Comparison of ENCODE assay signal across 21 cellular contexts in genomic region chr1:105483436-105483835, GRCh38.
"Had no signal": no experiment of that assay in that cellular context is flagged by ENCODE, and none has a peak within 500 bp of the region (broad histone marks: within the 10 kb centered on the region; RNA-seq: fewer than 3 reads in every experiment).

No MANE protein-coding gene starts in this region.

- H3K4me1 ChIP-seq: gastrocnemius medialis, left ventricle myocardium inferior, neural progenitor cell, sigmoid colon, thyroid gland had no signal

- H3K4me2 ChIP-seq: neural progenitor cell had no signal

- H3K9ac ChIP-seq: neural progenitor cell had no signal

- H2AFZ ChIP-seq: neural progenitor cell had no signal

- H3K27me3 ChIP-seq: gastrocnemius medialis, neural progenitor cell, sigmoid colon, thyroid gland had no signal

- H3K4me3 ChIP-seq: gastrocnemius medialis, left ventricle myocardium inferior, neural progenitor cell, sigmoid colon, thyroid gland had no signal

- ATAC-seq: activated CD4-positive, CD25-positive, alpha-beta regulatory T cell treated with anti-CD3 and anti-CD28 coated beads, Interleukin-2, amount 50 U/mL, for 24 hours; activated CD8-positive, alpha-beta memory T cell treated with anti-CD3 and anti-CD28 coated beads, Interleukin-2, amount 10 ng/mL, durations not matched to agents 7 days and 5 days; activated CD8-positive, alpha-beta T cell treated with anti-CD3 and anti-CD28 coated beads for 36 hours; gastrocnemius medialis; naive thymus-derived CD8-positive, alpha-beta T cell; stimulated activated naive CD8-positive, alpha-beta T cell treated with anti-CD3 and anti-CD28 coated beads, Interleukin-15, Interleukin-2, amounts not matched to agents 100 U/mL and 50 U/mL, for 24 hours had no signal

- H3K27ac ChIP-seq: gastrocnemius medialis, left ventricle myocardium inferior, neural progenitor cell, sigmoid colon, thyroid gland had no signal

- H3K36me3 ChIP-seq: gastrocnemius medialis, left ventricle myocardium inferior, neural progenitor cell, sigmoid colon, thyroid gland had no signal

- H3K9me3 ChIP-seq: gastrocnemius medialis, sigmoid colon, thyroid gland had no signal

- DNase-seq: activated CD4-positive, alpha-beta T cell treated with anti-CD3 and anti-CD28 coated beads, Interleukin-2, amount 10 ng/mL, durations not matched to agents 7 days and 5 days; activated CD8-positive, alpha-beta memory T cell treated with anti-CD3 and anti-CD28 coated beads, Interleukin-2, amount 10 ng/mL, durations not matched to agents 7 days and 5 days; activated CD8-positive, alpha-beta T cell treated with anti-CD3 and anti-CD28 coated beads for 36 hours; activated effector memory CD4-positive, alpha-beta T cell treated with anti-CD3 and anti-CD28 coated beads, Interleukin-2, amount 50 U/mL, for 16 hours; activated naive CD4-positive, alpha-beta T cell treated with anti-CD3 and anti-CD28 coated beads, Interleukin-2, amount 10 ng/mL, durations not matched to agents 7 days and 5 days; activated T-cell treated with anti-CD3 and anti-CD28 coated beads for 4 hours; caudate nucleus; dermis blood vessel endothelial cell; effector CD8-positive, alpha-beta T cell; gastrocnemius medialis; hypothalamus; left ventricle myocardium inferior; naive thymus-derived CD8-positive, alpha-beta T cell; posterior cingulate gyrus; retina; sigmoid colon; stimulated activated CD4-positive, alpha-beta T cell treated with anti-CD3 and anti-CD28 coated beads, Interleukin-4, amount 100 ng/mL, for 24 hours; stimulated activated naive CD8-positive, alpha-beta T cell treated with anti-CD3 and anti-CD28 coated beads, Interleukin-15, Interleukin-2, amounts not matched to agents 100 U/mL and 50 U/mL, for 24 hours; thyroid gland had no signal
